17 cellular contexts compared by ENCODE assay signal in genomic region chr21:36175771-36176565, GRCh38. TPM values are rescaled to one million over a fixed set of nuclear protein-coding genes. Genes with fewer than 3 reads are reported as not detected.
A peak's percentile ranks its signal among the peaks of the same experiment; 100 is the strongest.
DNase-seq lines count a peak whose midpoint lies in the region; ATAC-seq and TF ChIP-seq lines count a peak whose summit lies in the region.
"Had no signal": no experiment of that assay in that cellular context is flagged by ENCODE, and none has a peak within 500 bp of the region (broad histone marks: within the 10 kb centered on the region; RNA-seq: fewer than 3 reads in every experiment).

No MANE protein-coding gene starts in this region.

- H3K4me1 ChIP-seq in CD8-positive, alpha-beta T cell (ENCODE audit: insufficient read depth, low read length): peaks cover 24% of the 10 kb centered on the region
- H3K4me1 ChIP-seq in upper lobe of left lung: peaks cover 0 to 16% (median 7%) of the 10 kb centered on the region in 4 donors
- H3K4me1 ChIP-seq: BE2C had no signal

- POLR2A ChIA-PET in CD8-positive, alpha-beta T cell (lab: Charles Lee): interaction anchor here (1.1 kb wide), 1 partner anchor 26 kb away, joined by 4 read pairs; no protein-coding TSS in a partner anchor
- POLR2A ChIA-PET in T-cell (lab: Charles Lee): no interaction called here

- intact Hi-C loops in CD14-positive monocyte (cut with micrococcal nuclease): no loop called here
- intact Hi-C loops in CD8-positive, alpha-beta T cell (cut with DNase I, micrococcal nuclease): no loop called here

- no peak for ATAC-seq in CD8-positive, alpha-beta T cell
- no peak for ATAC-seq in T-cell (replicated peaks in 1 of 4)
- no peak for ATAC-seq in memory B cell (ENCODE audit: low read depth)
- ATAC-seq in upper lobe of left lung (ENCODE audit: low FRiP score in 2 of 2): no peak
- ATAC-seq: heart left ventricle, lower lobe of right lung, psoas muscle had no signal

- H3K9me3 ChIP-seq in CD8-positive, alpha-beta T cell (ENCODE audit: low read length): no peaks in the 10 kb centered on the region
- H3K9me3 ChIP-seq in upper lobe of left lung: no peaks in the 10 kb centered on the region
- H3K9me3 ChIP-seq: BE2C, lower lobe of right lung had no signal

- no peak overlapping the region for H3K27ac ChIP-seq in CD8-positive, alpha-beta T cell (ENCODE audit: low read depth, low read length)
- no peak overlapping the region for H3K27ac ChIP-seq in upper lobe of left lung
- H3K27ac ChIP-seq: heart left ventricle, lower lobe of right lung, psoas muscle had no signal

- H3K9me3 Mint-ChIP-seq in CD14-positive monocyte (peaks cover 0 to 5% (median under 1%) of the 10 kb centered on the region in 7 donors), T-cell (no peaks in the 10 kb centered on the region), memory B cell (no peaks in the 10 kb centered on the region)
- H3K9me3 Mint-ChIP-seq in CD8-positive, alpha-beta T cell: no peaks in the 10 kb centered on the region
- H3K9me3 Mint-ChIP-seq: endodermal cell had no signal

- TF ChIP-seq CTCF in CD14-positive monocyte (IDR thresholded peaks at IDR 0.05): no peak
- no peak for TF ChIP-seq CTCF in CD8-positive, alpha-beta T cell (IDR thresholded peaks at IDR 0.05)
- TF ChIP-seq CTCF in upper lobe of left lung (IDR thresholded peaks at IDR 0.05): no peak
- no peak for TF ChIP-seq CTCF in GM20000 (IDR thresholded peaks at IDR 0.05; ENCODE audit: extremely low read depth, missing control alignments)

- H3K4me1 Mint-ChIP-seq in CD14-positive monocyte (peaks cover 47% of the 10 kb centered on the region), T-cell (peaks cover 14 to 38% (median 15%) of the 10 kb centered on the region in 3 donors), memory B cell (peaks cover 14% of the 10 kb centered on the region)
- H3K4me1 Mint-ChIP-seq in CD8-positive, alpha-beta T cell (ENCODE audit: low read depth): peaks cover 17% of the 10 kb centered on the region

- H3K27me3 Mint-ChIP-seq in CD14-positive monocyte (ENCODE audit: low read depth in 3 of 3) (no peaks in the 10 kb centered on the region), T-cell (no peaks in the 10 kb centered on the region), memory B cell (no peaks in the 10 kb centered on the region)
- no peaks in the 10 kb centered on the region for H3K27me3 Mint-ChIP-seq in CD8-positive, alpha-beta T cell (ENCODE audit: low read depth)

- H3K27ac Mint-ChIP-seq in CD14-positive monocyte (peak overlapping the region in 4 of 7 donors; percentile 15 to 53 (median 46)), T-cell (peak overlapping the region; percentile 71 to 73), memory B cell (peak overlapping the region; percentile 36)
- peak overlapping the region; percentile 64 for H3K27ac Mint-ChIP-seq in CD8-positive, alpha-beta T cell
- H3K27ac Mint-ChIP-seq: endodermal cell had no signal

- H3K4me3 Mint-ChIP-seq in CD14-positive monocyte (no peak overlapping the region), T-cell (no peak overlapping the region), memory B cell (no peak overlapping the region)
- no peak overlapping the region for H3K4me3 Mint-ChIP-seq in CD8-positive, alpha-beta T cell
- H3K4me3 Mint-ChIP-seq: endodermal cell had no signal

- TF ChIP-seq EP300 in upper lobe of left lung (IDR thresholded peaks at IDR 0.05): no peak

- no peaks in the 10 kb centered on the region for H3K27me3 ChIP-seq in CD8-positive, alpha-beta T cell (ENCODE audit: insufficient read depth, low read length)
- H3K27me3 ChIP-seq in upper lobe of left lung: no peaks in the 10 kb centered on the region
- H3K27me3 ChIP-seq: BE2C, heart left ventricle had no signal

- CTCF ChIA-PET in CD8-positive, alpha-beta T cell (lab: Charles Lee): interaction anchor here (0.7 to 1.8 kb wide), 5 partner anchors 10 to 144 kb away, joined by 3 to 4 read pairs (median 3); partner anchors contain the start of gene MORC3
- CTCF ChIA-PET in T-cell (lab: Charles Lee): interaction anchor here (0.6 to 0.9 kb wide), 3 partner anchors 23 to 261 kb away, joined by 3 to 4 read pairs (median 3); no protein-coding TSS in a partner anchor

- no peaks in the 10 kb centered on the region for H3K36me3 ChIP-seq in CD8-positive, alpha-beta T cell (ENCODE audit: insufficient read depth, low read length)
- H3K36me3 ChIP-seq in upper lobe of left lung: no peaks in the 10 kb centered on the region
- H3K36me3 ChIP-seq: BE2C, lower lobe of right lung had no signal

- TF ChIP-seq POLR2A in upper lobe of left lung (IDR thresholded peaks at IDR 0.05): no peak

- H3K4me3 ChIP-seq in CD8-positive, alpha-beta T cell (ENCODE audit: low read depth, low read length): no peak overlapping the region
- H3K4me3 ChIP-seq in upper lobe of left lung: no peak overlapping the region
- H3K4me3 ChIP-seq: heart left ventricle, lower lobe of right lung, psoas muscle had no signal

- 66 to 73% methylated on average over 6 to 7 of the region's 7 CpGs for WGBS in upper lobe of left lung, 2 donors

- DNase-seq in CD14-positive monocyte (ENCODE audit: low spot score) (no peak), T-cell (no peak), memory B cell (ENCODE audit: low spot score in 2 of 2) (no peak), upper lobe of left lung (no peak), NCI-H128 (lab: John Stamatoyannopoulos, UW; ENCODE audit: unreplicated experiment) (no peak), GM20000 (ENCODE audit: low spot score) (no peak)
- no peak for DNase-seq in CD8-positive, alpha-beta T cell
- DNase-seq: BE2C; central memory CD4-positive, alpha-beta T cell; DMS79; endodermal cell; heart left ventricle; lower lobe of right lung; NCI-H2081; psoas muscle; stimulated activated naive CD4-positive, alpha-beta T cell treated with Interleukin-2 at 50 U/mL for 16 hours; trophoblast cell had no signal

- H3K36me3 Mint-ChIP-seq in CD14-positive monocyte (peaks cover 25 to 44% of the 10 kb centered on the region in 2 donors), T-cell (peaks cover 20% of the 10 kb centered on the region), memory B cell (peaks cover 21% of the 10 kb centered on the region)
- peaks cover 7% of the 10 kb centered on the region for H3K36me3 Mint-ChIP-seq in CD8-positive, alpha-beta T cell

RNA-seq across cellular contexts. Expression of gene DOP1B, which starts 19.3 kb away (rescaled TPM):
- 10 to 100 TPM in 1 of 2 donors, 1 to 10 TPM in 1; 6.0 to 11.0 TPM for polyA plus RNA-seq in CD14-positive monocyte
- total RNA-seq in CD8-positive, alpha-beta T cell: 10 to 100 TPM in 1 of 2 experiments, 1 to 10 TPM in 1; 9.4 to 12.1 TPM
- total RNA-seq in T-cell (10 to 100 TPM; 18.4 to 26.3 (median 23.1) TPM), upper lobe of left lung (10 to 100 TPM; 13.7 to 78.6 (median 23.0) TPM)

RNA-seq across cellular contexts. Expression of gene CBR3, which starts 41.1 kb away (rescaled TPM):
- polyA plus RNA-seq in CD14-positive monocyte: under 1 TPM; 0.32 to 0.40 TPM
- total RNA-seq in CD8-positive, alpha-beta T cell: 1 to 10 TPM; 1.8 to 2.9 TPM
- total RNA-seq in T-cell (10 to 100 TPM in 2 of 5 donors, 1 to 10 TPM in 2, under 1 TPM in 1; 0.85 to 16.1 (median 8.1) TPM), upper lobe of left lung (1 to 10 TPM; 3.8 to 8.4 (median 6.2) TPM)
- total RNA-seq: endodermal cell had no signal
